In genomic region chr3:128487538-128487812, GRCh38 we compare ENCODE assay signal across 1 cellular context.
TF ChIP-seq lines count a peak whose summit lies in the region.

No MANE protein-coding gene starts in this region.

TF ChIP-seq in H1, 55 proteins besides CTCF, POLR2A, EP300 and RAD21:
- no peak for TF ChIP-seq GTF2F1 (IDR thresholded peaks at IDR 0.05; ENCODE audit: borderline replicate concordance, low read depth, low read length)
- no peak for TF ChIP-seq SUZ12 (IDR thresholded peaks at IDR 0.05; ENCODE audit: low read length)
- TF ChIP-seq, protein P1, sequence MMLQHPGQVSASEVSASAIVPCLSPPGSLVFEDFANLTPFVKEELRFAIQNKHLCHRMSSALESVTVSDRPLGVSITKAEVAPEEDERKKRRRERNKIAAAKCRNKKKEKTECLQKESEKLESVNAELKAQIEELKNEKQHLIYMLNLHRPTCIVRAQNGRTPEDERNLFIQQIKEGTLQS (IDR thresholded peaks at IDR 0.05; ENCODE audit: insufficient read depth, low read depth, low read length), result no peak
- no peak for TF ChIP-seq SP4 (IDR thresholded peaks at IDR 0.05; ENCODE audit: low read length)
- no peak for TF ChIP-seq BACH1 (IDR thresholded peaks at IDR 0.05; ENCODE audit: low read length)
- no peak for TF ChIP-seq KDM1A (IDR thresholded peaks at IDR 0.05; ENCODE audit: borderline replicate concordance, low read length)
- TF ChIP-seq TEAD4 (IDR thresholded peaks at IDR 0.05; ENCODE audit: low read depth, low read length), result no peak
- no peak for TF ChIP-seq HDAC2 (IDR thresholded peaks at IDR 0.05; ENCODE audit: borderline replicate concordance in 1 of 2, low read depth in 2 of 2, low read length in 2 of 2)
- no peak for TF ChIP-seq CBX5 (IDR thresholded peaks at IDR 0.05; ENCODE audit: low read depth, low read length)
- TF ChIP-seq SIN3A (conservative IDR thresholded peaks at IDR 0.05 in 1 of 2, IDR thresholded peaks at IDR 0.05 in 1 of 2; ENCODE audit: low read depth in 1 of 2, low read length in 2 of 2), result no peak
- TF ChIP-seq TCF12 (IDR thresholded peaks at IDR 0.05; ENCODE audit: low read depth, low read length), result no peak
- no peak for TF ChIP-seq CREB1 (IDR thresholded peaks at IDR 0.05)
TF ChIP-seq in H1: peak in this region for 0.
